4 cellular contexts compared by ENCODE assay signal in genomic region chr6:150500568-150500967, GRCh38.
DNase-seq lines count a peak whose midpoint lies in the region; ATAC-seq and TF ChIP-seq lines count a peak whose summit lies in the region.
"Not testable (repeated sequence)": the region's sequence is repeated elsewhere in the genome, so short reads cannot be mapped to it uniquely, and the experiment has no call there.

No MANE protein-coding gene starts in this region.

- H3K27ac ChIP-seq in mammary epithelial cell (ENCODE audit: insufficient read depth, low read depth, low read length) = not testable (repeated sequence)

- WGBS in mammary epithelial cell (ENCODE audit: low coverage, missing lambda C conversion rate) = 63% methylated on average over 2 of the region's 2 CpGs

- H3K79me2 ChIP-seq in mammary epithelial cell (ENCODE audit: insufficient read depth, low read length) = not testable (repeated sequence)

- in situ Hi-C loops in mammary epithelial cell (cut with MboI; ENCODE audit: low sequenced_read_pairs in 2 of 2) = not testable (repeated sequence)

- CTCF ChIA-PET in mammary epithelial cell (lab: Charles Lee; ENCODE audit: low non-redundant PET) = not testable (repeated sequence)

- not testable (repeated sequence) for H3K4me1 Mint-ChIP-seq in activated T-helper 17 cell treated with anti-CD3 and anti-CD28 coated beads, Interleukin-2, amount 50 U/mL, for 72 hours; neural crest cell

- not testable (repeated sequence) for H3K4me3 Mint-ChIP-seq in activated T-helper 17 cell treated with anti-CD3 and anti-CD28 coated beads, Interleukin-2, amount 50 U/mL, for 72 hours; neural crest cell

- intact Hi-C loops in mammary epithelial cell (cut with micrococcal nuclease) = not testable (repeated sequence)

- H3K4me3 ChIP-seq in mammary epithelial cell (replicated peaks in 1 of 3; ENCODE audit: insufficient read depth in 1 of 3, low read depth in 2 of 3, low read length in 3 of 3) = not testable (repeated sequence)

- dilution Hi-C loops in mammary epithelial cell (cut with HindIII; ENCODE audit: low sequenced_read_pairs) = not testable (repeated sequence)

- not testable (repeated sequence) for H3K9ac ChIP-seq in mammary epithelial cell (ENCODE audit: insufficient read depth, low read length)

- not testable (repeated sequence) for TF ChIP-seq CTCF in mammary epithelial cell (conservative IDR thresholded peaks at IDR 0.05 in 1 of 2, IDR thresholded peaks at IDR 0.05 in 1 of 2; ENCODE audit: extremely low read depth in 1 of 2, insufficient read depth in 1 of 2, low read depth in 1 of 2, low read length in 2 of 2); neural crest cell (conservative IDR thresholded peaks at IDR 0.05)

- H3K27me3 Mint-ChIP-seq in activated T-helper 17 cell treated with anti-CD3 and anti-CD28 coated beads, Interleukin-2, amount 50 U/mL, for 72 hours; neural crest cell (ENCODE audit: low read depth): not testable (repeated sequence)

- not testable (repeated sequence) for H3K4me2 ChIP-seq in mammary epithelial cell (ENCODE audit: insufficient read depth, low read depth, low read length)

- not testable (repeated sequence) for H3K36me3 Mint-ChIP-seq in activated T-helper 17 cell treated with anti-CD3 and anti-CD28 coated beads, Interleukin-2, amount 50 U/mL, for 72 hours (ENCODE audit: low read depth); neural crest cell (ENCODE audit: low read depth)

- not testable (repeated sequence) for H4K20me1 ChIP-seq in mammary epithelial cell (ENCODE audit: insufficient read depth, low read length)

- DNase-seq in mammary epithelial cell (peak; percentile 42), kidney tubule cell (ENCODE audit: low spot score) (peak; percentile 46)
- DNase-seq in neural crest cell (ENCODE audit: low read depth, low spot score) = not testable (repeated sequence)

- BruUV-seq in mammary epithelial cell (replicated peaks; lab: Mats Ljungman, UMichigan) = not testable (repeated sequence)

- not testable (repeated sequence) for H3K4me1 ChIP-seq in mammary epithelial cell (ENCODE audit: insufficient read depth, low read length)

- H3K27me3 ChIP-seq in mammary epithelial cell (ENCODE audit: insufficient read depth, low read length) = not testable (repeated sequence)

- not testable (repeated sequence) for ATAC-seq in activated T-helper 17 cell treated with anti-CD3 and anti-CD28 coated beads, Interleukin-2, amount 50 U/mL, for 72 hours (replicated peaks)

- not testable (repeated sequence) for H3K9me3 ChIP-seq in mammary epithelial cell (replicated peaks; ENCODE audit: insufficient read depth, low read length)

- not testable (repeated sequence) for H3K9me3 Mint-ChIP-seq in activated T-helper 17 cell treated with anti-CD3 and anti-CD28 coated beads, Interleukin-2, amount 50 U/mL, for 72 hours; neural crest cell

- H2AFZ ChIP-seq in mammary epithelial cell (ENCODE audit: low read depth, low read length) = not testable (repeated sequence)

- not testable (repeated sequence) for H3K36me3 ChIP-seq in mammary epithelial cell (ENCODE audit: insufficient read depth, low read length)

- H3K27ac Mint-ChIP-seq in activated T-helper 17 cell treated with anti-CD3 and anti-CD28 coated beads, Interleukin-2, amount 50 U/mL, for 72 hours = peak overlapping the region; percentile 35
- H3K27ac Mint-ChIP-seq in neural crest cell (ENCODE audit: unreplicated experiment) = peak overlapping the region; percentile 32
